8 cellular contexts compared by ENCODE assay signal in genomic region chr1:17128361-17128760, GRCh38. TPM values are rescaled to one million over a fixed set of nuclear protein-coding genes. Genes with fewer than 3 reads are reported as not detected.
DNase-seq lines count a peak whose midpoint lies in the region; ATAC-seq and TF ChIP-seq lines count a peak whose summit lies in the region.

No MANE protein-coding gene starts in this region.

- no peak for ATAC-seq in HG02678 (IDR thresholded peaks at IDR 0.05; ENCODE audit: unreplicated experiment)

- H3K4me3 Mint-ChIP-seq in chondrocyte (ENCODE audit: unreplicated experiment) (no peak overlapping the region), mesothelial cell of epicardium (no peak overlapping the region)
- no peak overlapping the region for H3K4me3 Mint-ChIP-seq in activated T-helper 2 cell treated with anti-CD3 and anti-CD28 coated beads, Interferon-gamma antibody, Interleukin-2, Interleukin-4, amounts not matched to agents 10 μg/mL and 5 μg/mL and 100 μg/mL, durations not matched to agents 14 hours and 24 hours and 36 hours (ENCODE audit: low read depth)

- no peaks in the 10 kb centered on the region for H3K36me3 Mint-ChIP-seq in chondrocyte (ENCODE audit: low read depth)
- H3K36me3 Mint-ChIP-seq in mesothelial cell of epicardium: no peaks in the 10 kb centered on the region
- no peaks in the 10 kb centered on the region for H3K36me3 Mint-ChIP-seq in activated T-helper 2 cell treated with anti-CD3 and anti-CD28 coated beads, Interferon-gamma antibody, Interleukin-2, Interleukin-4, amounts not matched to agents 10 μg/mL and 5 μg/mL and 100 μg/mL, durations not matched to agents 14 hours and 24 hours and 36 hours (ENCODE audit: low read depth)

- DNase-seq in Caki2 (ENCODE audit: low read depth) (peak; percentile 98), NB4 (ENCODE audit: low read depth) (peak; percentile 81), chondrocyte (ENCODE audit: low spot score) (no peak), mesothelial cell of epicardium (ENCODE audit: low spot score in 2 of 2, unreplicated experiment in 2 of 2) (no peak), COR-L47 (lab: John Stamatoyannopoulos, UW) (no peak), HuH-7.5 (ENCODE audit: low spot score) (no peak)
- no peak for DNase-seq in activated T-helper 2 cell treated with anti-CD3 and anti-CD28 coated beads, Interferon-gamma antibody, Interleukin-2, Interleukin-4, amounts not matched to agents 10 μg/mL and 5 μg/mL and 100 μg/mL, durations not matched to agents 14 hours and 24 hours and 36 hours (ENCODE audit: low spot score)

- peaks cover 40% of the 10 kb centered on the region for H3K4me1 Mint-ChIP-seq in chondrocyte (ENCODE audit: low read depth)
- H3K4me1 Mint-ChIP-seq in mesothelial cell of epicardium: peaks cover 13% of the 10 kb centered on the region
- H3K4me1 Mint-ChIP-seq in activated T-helper 2 cell treated with anti-CD3 and anti-CD28 coated beads, Interferon-gamma antibody, Interleukin-2, Interleukin-4, amounts not matched to agents 10 μg/mL and 5 μg/mL and 100 μg/mL, durations not matched to agents 14 hours and 24 hours and 36 hours (ENCODE audit: low read depth): no peaks in the 10 kb centered on the region

- H3K27me3 Mint-ChIP-seq in chondrocyte (ENCODE audit: low read depth) (no peaks in the 10 kb centered on the region), mesothelial cell of epicardium (ENCODE audit: low read depth) (no peaks in the 10 kb centered on the region)
- peaks cover 4% of the 10 kb centered on the region for H3K27me3 Mint-ChIP-seq in activated T-helper 2 cell treated with anti-CD3 and anti-CD28 coated beads, Interferon-gamma antibody, Interleukin-2, Interleukin-4, amounts not matched to agents 10 μg/mL and 5 μg/mL and 100 μg/mL, durations not matched to agents 14 hours and 24 hours and 36 hours (ENCODE audit: low read depth)

- no peak overlapping the region for H3K4me3 ChIP-seq in NB4 (ENCODE audit: low read depth, low read length)

- TF ChIP-seq CTCF in NB4 (IDR thresholded peaks at IDR 0.05; ENCODE audit: low read depth, low read length) (no peak), chondrocyte (IDR thresholded peaks at IDR 0.05) (no peak), mesothelial cell of epicardium (IDR thresholded peaks at IDR 0.05; ENCODE audit: unreplicated experiment) (no peak)

- H3K27ac Mint-ChIP-seq in chondrocyte (ENCODE audit: unreplicated experiment): peak overlapping the region; percentile 88
- H3K27ac Mint-ChIP-seq in mesothelial cell of epicardium: peak overlapping the region; percentile 80
- no peak overlapping the region for H3K27ac Mint-ChIP-seq in activated T-helper 2 cell treated with anti-CD3 and anti-CD28 coated beads, Interferon-gamma antibody, Interleukin-2, Interleukin-4, amounts not matched to agents 10 μg/mL and 5 μg/mL and 100 μg/mL, durations not matched to agents 14 hours and 24 hours and 36 hours

- intact Hi-C loops in activated T-helper 2 cell treated with anti-CD3 and anti-CD28 coated beads, Interferon-gamma antibody, Interleukin-2, Interleukin-4, amounts not matched to agents 10 μg/mL and 5 μg/mL and 100 μg/mL, durations not matched to agents 14 hours and 24 hours and 36 hours (cut with micrococcal nuclease): no loop called here

- H3K9me3 Mint-ChIP-seq in chondrocyte (ENCODE audit: low read depth): no peaks in the 10 kb centered on the region
- no peaks in the 10 kb centered on the region for H3K9me3 Mint-ChIP-seq in mesothelial cell of epicardium
- H3K9me3 Mint-ChIP-seq in activated T-helper 2 cell treated with anti-CD3 and anti-CD28 coated beads, Interferon-gamma antibody, Interleukin-2, Interleukin-4, amounts not matched to agents 10 μg/mL and 5 μg/mL and 100 μg/mL, durations not matched to agents 14 hours and 24 hours and 36 hours: no peaks in the 10 kb centered on the region

- in situ Hi-C loops in Caki2 (cut with HindIII; ENCODE audit: low pct_unique_long_range_greater_than_20kb, low sequenced_read_pairs): no loop called here

- TF ChIP-seq POLR2A in NB4 (IDR thresholded peaks at IDR 0.05; ENCODE audit: extremely low read depth, insufficient read length): no peak

RNA-seq across cellular contexts. Expression of gene PADI2, which starts 9.1 kb away (rescaled TPM):
- 0.20 TPM in 1 of 2 replicates, not detected in the other for total RNA-seq in Caki2 (2014; rRNA removed; shearing (Covaris generic); ENCODE audit: low replicate concordance)
- total RNA-seq in chondrocyte (20.9 to 74.9 TPM (median 72.6 TPM) in 3 replicates), mesothelial cell of epicardium (0.49 to 0.62 TPM (median 0.52 TPM) in 3 replicates)
- 0.11 and 0.14 TPM in 2 replicates for total RNA-seq in activated T-helper 2 cell treated with anti-CD3 and anti-CD28 coated beads, Interferon-gamma antibody, Interleukin-2, Interleukin-4, amounts not matched to agents 10 μg/mL and 5 μg/mL and 100 μg/mL, durations not matched to agents 14 hours and 24 hours and 36 hours

Comparison
In these comparisons a context has a peak if more than half of its experiments do, and no peak if none do; other contexts are left out.
1. DNase-seq: peak in Caki2 (single experiment) and NB4 (single experiment); none in chondrocyte (single experiment), mesothelial cell of epicardium (0 of 2), COR-L47 (single experiment), HuH-7.5 (single experiment) and activated T-helper 2 cell treated with anti-CD3 and anti-CD28 coated beads, Interferon-gamma antibody, Interleukin-2, Interleukin-4, amounts not matched to agents 10 μg/mL and 5 μg/mL and 100 μg/mL, durations not matched to agents 14 hours and 24 hours and 36 hours (single experiment).
2. RNA of gene PADI2, which starts 9.1 kb away (total RNA-seq): 20.9 to 74.9 TPM in chondrocyte; 0.49 to 0.62 TPM in mesothelial cell of epicardium, 0.11 to 0.14 TPM in activated T-helper 2 cell treated with anti-CD3 and anti-CD28 coated beads, Interferon-gamma antibody, Interleukin-2, Interleukin-4, amounts not matched to agents 10 μg/mL and 5 μg/mL and 100 μg/mL, durations not matched to agents 14 hours and 24 hours and 36 hours and 0.20 TPM in Caki2; every median in the first group is over 10 times any median in the second.